ENCODE assay signal across 1 cellular context in the genomic region with DNA sequence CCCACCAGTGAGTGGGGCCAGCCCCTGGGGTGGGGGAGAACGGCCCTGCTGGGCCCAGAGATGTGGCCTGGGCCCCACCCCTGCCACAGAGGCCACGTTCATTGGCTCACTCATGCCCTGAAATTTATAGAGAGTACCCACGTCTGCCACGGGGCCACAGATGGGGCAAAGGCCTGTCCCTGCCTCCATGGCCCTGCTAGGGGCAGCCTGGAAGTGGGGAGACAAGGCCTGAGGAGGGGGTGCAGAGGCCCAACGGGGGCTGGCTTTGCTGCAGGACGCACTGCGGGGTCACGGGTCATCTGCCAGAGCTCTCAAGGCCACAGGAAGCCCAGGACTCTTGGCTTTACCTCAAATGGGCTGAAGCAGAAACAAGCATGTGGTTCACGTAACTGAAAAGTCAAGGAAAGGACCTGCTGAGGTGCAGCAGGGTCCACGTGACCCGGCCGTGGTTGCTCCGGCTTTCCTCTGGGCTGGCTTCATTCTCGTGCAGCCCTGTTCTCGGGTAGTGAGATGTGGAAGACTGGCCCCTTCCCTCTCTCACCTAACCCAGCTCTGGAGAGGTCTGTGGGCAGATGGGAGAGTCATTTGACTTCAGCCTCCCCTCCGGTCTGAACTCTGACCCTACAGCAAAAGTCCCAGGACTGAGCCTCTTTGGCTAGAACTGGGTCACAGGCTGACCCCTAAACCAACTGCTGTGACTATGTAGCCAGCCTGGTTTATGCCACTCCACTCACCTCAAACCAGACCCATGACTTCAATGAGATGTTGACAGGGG.
TF ChIP-seq lines count a peak whose summit lies in the region.

No MANE protein-coding gene starts in this region.

TF ChIP-seq in HepG2, 621 proteins besides CTCF, POLR2A, EP300 and RAD21 (continued from another document and continues in another):
- TF ChIP-seq, protein P1, sequence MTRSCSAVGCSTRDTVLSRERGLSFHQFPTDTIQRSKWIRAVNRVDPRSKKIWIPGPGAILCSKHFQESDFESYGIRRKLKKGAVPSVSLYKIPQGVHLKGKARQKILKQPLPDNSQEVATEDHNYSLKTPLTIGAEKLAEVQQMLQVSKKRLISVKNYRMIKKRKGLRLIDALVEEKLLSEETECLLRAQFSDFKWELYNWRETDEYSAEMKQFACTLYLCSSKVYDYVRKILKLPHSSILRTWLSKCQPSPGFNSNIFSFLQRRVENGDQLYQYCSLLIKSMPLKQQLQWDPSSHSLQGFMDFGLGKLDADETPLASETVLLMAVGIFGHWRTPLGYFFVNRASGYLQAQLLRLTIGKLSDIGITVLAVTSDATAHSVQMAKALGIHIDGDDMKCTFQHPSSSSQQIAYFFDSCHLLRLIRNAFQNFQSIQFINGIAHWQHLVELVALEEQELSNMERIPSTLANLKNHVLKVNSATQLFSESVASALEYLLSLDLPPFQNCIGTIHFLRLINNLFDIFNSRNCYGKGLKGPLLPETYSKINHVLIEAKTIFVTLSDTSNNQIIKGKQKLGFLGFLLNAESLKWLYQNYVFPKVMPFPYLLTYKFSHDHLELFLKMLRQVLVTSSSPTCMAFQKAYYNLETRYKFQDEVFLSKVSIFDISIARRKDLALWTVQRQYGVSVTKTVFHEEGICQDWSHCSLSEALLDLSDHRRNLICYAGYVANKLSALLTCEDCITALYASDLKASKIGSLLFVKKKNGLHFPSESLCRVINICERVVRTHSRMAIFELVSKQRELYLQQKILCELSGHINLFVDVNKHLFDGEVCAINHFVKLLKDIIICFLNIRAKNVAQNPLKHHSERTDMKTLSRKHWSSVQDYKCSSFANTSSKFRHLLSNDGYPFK (CRISPR knock-in tag; IDR thresholded peaks at IDR 0.05; ENCODE audit: borderline replicate concordance), result peak; percentile 30
- TF ChIP-seq, protein P2, sequence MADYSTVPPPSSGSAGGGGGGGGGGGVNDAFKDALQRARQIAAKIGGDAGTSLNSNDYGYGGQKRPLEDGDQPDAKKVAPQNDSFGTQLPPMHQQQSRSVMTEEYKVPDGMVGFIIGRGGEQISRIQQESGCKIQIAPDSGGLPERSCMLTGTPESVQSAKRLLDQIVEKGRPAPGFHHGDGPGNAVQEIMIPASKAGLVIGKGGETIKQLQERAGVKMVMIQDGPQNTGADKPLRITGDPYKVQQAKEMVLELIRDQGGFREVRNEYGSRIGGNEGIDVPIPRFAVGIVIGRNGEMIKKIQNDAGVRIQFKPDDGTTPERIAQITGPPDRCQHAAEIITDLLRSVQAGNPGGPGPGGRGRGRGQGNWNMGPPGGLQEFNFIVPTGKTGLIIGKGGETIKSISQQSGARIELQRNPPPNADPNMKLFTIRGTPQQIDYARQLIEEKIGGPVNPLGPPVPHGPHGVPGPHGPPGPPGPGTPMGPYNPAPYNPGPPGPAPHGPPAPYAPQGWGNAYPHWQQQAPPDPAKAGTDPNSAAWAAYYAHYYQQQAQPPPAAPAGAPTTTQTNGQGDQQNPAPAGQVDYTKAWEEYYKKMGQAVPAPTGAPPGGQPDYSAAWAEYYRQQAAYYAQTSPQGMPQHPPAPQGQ (CRISPR knock-in tag; IDR thresholded peaks at IDR 0.05; ENCODE audit: borderline replicate concordance), result no peak
- TF ChIP-seq NPAS2 (CRISPR knock-in tag; IDR thresholded peaks at IDR 0.05; ENCODE audit: borderline replicate concordance) (no peak), RXRA (CRISPR knock-in tag; IDR thresholded peaks at IDR 0.05) (0 out of 2 replicates have a peak, but pooled peaks have one; percentile 13), CBX1 (IDR thresholded peaks at IDR 0.05; ENCODE audit: low read depth) (no peak), SOX13 (IDR thresholded peaks at IDR 0.05) (no peak), SOX13 (CRISPR knock-in tag; conservative IDR thresholded peaks at IDR 0.05 in 1 of 2, IDR thresholded peaks at IDR 0.05 in 1 of 2) (no peak; a peak in 1 of 4 replicates), HDAC1 (CRISPR knock-in tag; IDR thresholded peaks at IDR 0.05) (peak; percentile 82), CCDC6 (CRISPR knock-in tag; IDR thresholded peaks at IDR 0.05) (peak; percentile 87; the same call in 1 of the 2 replicates), ZNF589 (CRISPR knock-in tag; conservative IDR thresholded peaks at IDR 0.05) (no peak), ZFP36L1 (CRISPR knock-in tag; IDR thresholded peaks at IDR 0.05) (peak; percentile 45; the same call in 1 of the 2 replicates), ETV5 (CRISPR knock-in tag; IDR thresholded peaks at IDR 0.05; ENCODE audit: borderline replicate concordance) (peak; percentile 46; the same call in 1 of the 2 replicates), GFI1 (CRISPR knock-in tag; IDR thresholded peaks at IDR 0.05; ENCODE audit: borderline replicate concordance) (no peak), ZNF510 (CRISPR knock-in tag; IDR thresholded peaks at IDR 0.05; ENCODE audit: low read depth) (no peak), WIZ (CRISPR knock-in tag; IDR thresholded peaks at IDR 0.05) (no peak; the same call in 1 of the 2 replicates), ZNF652 (CRISPR knock-in tag; IDR thresholded peaks at IDR 0.05; ENCODE audit: borderline replicate concordance, low read depth) (no peak), HNRNPLL (IDR thresholded peaks at IDR 0.05; ENCODE audit: low read depth, low read length, poor library complexity, severe bottlenecking) (no peak), ZNF598 (CRISPR knock-in tag; IDR thresholded peaks at IDR 0.05; ENCODE audit: borderline replicate concordance) (0 out of 2 replicates have a peak, but pooled peaks have one; percentile 34), CAMTA2 (CRISPR knock-in tag; IDR thresholded peaks at IDR 0.05; ENCODE audit: borderline replicate concordance) (peak; percentile 91), CEBPB (IDR thresholded peaks at IDR 0.05; ENCODE audit: borderline replicate concordance, low read depth, low read length) (no peak)
- TF ChIP-seq, protein P3, sequence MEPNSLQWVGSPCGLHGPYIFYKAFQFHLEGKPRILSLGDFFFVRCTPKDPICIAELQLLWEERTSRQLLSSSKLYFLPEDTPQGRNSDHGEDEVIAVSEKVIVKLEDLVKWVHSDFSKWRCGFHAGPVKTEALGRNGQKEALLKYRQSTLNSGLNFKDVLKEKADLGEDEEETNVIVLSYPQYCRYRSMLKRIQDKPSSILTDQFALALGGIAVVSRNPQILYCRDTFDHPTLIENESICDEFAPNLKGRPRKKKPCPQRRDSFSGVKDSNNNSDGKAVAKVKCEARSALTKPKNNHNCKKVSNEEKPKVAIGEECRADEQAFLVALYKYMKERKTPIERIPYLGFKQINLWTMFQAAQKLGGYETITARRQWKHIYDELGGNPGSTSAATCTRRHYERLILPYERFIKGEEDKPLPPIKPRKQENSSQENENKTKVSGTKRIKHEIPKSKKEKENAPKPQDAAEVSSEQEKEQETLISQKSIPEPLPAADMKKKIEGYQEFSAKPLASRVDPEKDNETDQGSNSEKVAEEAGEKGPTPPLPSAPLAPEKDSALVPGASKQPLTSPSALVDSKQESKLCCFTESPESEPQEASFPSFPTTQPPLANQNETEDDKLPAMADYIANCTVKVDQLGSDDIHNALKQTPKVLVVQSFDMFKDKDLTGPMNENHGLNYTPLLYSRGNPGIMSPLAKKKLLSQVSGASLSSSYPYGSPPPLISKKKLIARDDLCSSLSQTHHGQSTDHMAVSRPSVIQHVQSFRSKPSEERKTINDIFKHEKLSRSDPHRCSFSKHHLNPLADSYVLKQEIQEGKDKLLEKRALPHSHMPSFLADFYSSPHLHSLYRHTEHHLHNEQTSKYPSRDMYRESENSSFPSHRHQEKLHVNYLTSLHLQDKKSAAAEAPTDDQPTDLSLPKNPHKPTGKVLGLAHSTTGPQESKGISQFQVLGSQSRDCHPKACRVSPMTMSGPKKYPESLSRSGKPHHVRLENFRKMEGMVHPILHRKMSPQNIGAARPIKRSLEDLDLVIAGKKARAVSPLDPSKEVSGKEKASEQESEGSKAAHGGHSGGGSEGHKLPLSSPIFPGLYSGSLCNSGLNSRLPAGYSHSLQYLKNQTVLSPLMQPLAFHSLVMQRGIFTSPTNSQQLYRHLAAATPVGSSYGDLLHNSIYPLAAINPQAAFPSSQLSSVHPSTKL (CRISPR knock-in tag; IDR thresholded peaks at IDR 0.05), result peak; percentile 34; the same call in 1 of the 2 replicates
- TF ChIP-seq, protein P4, sequence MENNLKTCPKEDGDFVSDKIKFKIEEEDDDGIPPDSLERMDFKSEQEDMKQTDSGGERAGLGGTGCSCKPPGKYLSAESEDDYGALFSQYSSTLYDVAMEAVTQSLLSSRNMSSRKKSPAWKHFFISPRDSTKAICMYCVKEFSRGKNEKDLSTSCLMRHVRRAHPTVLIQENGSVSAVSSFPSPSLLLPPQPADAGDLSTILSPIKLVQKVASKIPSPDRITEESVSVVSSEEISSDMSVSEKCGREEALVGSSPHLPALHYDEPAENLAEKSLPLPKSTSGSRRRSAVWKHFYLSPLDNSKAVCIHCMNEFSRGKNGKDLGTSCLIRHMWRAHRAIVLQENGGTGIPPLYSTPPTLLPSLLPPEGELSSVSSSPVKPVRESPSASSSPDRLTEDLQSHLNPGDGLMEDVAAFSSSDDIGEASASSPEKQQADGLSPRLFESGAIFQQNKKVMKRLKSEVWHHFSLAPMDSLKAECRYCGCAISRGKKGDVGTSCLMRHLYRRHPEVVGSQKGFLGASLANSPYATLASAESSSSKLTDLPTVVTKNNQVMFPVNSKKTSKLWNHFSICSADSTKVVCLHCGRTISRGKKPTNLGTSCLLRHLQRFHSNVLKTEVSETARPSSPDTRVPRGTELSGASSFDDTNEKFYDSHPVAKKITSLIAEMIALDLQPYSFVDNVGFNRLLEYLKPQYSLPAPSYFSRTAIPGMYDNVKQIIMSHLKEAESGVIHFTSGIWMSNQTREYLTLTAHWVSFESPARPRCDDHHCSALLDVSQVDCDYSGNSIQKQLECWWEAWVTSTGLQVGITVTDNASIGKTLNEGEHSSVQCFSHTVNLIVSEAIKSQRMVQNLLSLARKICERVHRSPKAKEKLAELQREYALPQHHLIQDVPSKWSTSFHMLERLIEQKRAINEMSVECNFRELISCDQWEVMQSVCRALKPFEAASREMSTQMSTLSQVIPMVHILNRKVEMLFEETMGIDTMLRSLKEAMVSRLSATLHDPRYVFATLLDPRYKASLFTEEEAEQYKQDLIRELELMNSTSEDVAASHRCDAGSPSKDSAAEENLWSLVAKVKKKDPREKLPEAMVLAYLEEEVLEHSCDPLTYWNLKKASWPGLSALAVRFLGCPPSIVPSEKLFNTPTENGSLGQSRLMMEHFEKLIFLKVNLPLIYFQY (CRISPR knock-in tag; IDR thresholded peaks at IDR 0.05; ENCODE audit: borderline replicate concordance), result peak; percentile 7
- TF ChIP-seq, protein P5, sequence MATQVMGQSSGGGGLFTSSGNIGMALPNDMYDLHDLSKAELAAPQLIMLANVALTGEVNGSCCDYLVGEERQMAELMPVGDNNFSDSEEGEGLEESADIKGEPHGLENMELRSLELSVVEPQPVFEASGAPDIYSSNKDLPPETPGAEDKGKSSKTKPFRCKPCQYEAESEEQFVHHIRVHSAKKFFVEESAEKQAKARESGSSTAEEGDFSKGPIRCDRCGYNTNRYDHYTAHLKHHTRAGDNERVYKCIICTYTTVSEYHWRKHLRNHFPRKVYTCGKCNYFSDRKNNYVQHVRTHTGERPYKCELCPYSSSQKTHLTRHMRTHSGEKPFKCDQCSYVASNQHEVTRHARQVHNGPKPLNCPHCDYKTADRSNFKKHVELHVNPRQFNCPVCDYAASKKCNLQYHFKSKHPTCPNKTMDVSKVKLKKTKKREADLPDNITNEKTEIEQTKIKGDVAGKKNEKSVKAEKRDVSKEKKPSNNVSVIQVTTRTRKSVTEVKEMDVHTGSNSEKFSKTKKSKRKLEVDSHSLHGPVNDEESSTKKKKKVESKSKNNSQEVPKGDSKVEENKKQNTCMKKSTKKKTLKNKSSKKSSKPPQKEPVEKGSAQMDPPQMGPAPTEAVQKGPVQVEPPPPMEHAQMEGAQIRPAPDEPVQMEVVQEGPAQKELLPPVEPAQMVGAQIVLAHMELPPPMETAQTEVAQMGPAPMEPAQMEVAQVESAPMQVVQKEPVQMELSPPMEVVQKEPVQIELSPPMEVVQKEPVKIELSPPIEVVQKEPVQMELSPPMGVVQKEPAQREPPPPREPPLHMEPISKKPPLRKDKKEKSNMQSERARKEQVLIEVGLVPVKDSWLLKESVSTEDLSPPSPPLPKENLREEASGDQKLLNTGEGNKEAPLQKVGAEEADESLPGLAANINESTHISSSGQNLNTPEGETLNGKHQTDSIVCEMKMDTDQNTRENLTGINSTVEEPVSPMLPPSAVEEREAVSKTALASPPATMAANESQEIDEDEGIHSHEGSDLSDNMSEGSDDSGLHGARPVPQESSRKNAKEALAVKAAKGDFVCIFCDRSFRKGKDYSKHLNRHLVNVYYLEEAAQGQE (IDR thresholded peaks at IDR 0.05; ENCODE audit: borderline replicate concordance in 1 of 2, low read depth in 1 of 2, low read length in 2 of 2), result no peak
- TF ChIP-seq, protein P6, sequence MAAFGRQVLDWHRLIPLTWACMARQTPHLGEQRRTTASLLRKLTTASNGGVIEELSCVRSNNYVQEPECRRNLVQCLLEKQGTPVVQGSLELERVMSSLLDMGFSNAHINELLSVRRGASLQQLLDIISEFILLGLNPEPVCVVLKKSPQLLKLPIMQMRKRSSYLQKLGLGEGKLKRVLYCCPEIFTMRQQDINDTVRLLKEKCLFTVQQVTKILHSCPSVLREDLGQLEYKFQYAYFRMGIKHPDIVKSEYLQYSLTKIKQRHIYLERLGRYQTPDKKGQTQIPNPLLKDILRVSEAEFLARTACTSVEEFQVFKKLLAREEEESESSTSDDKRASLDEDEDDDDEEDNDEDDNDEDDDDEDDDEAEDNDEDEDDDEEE (CRISPR knock-in tag; IDR thresholded peaks at IDR 0.05), result peak; percentile 91
- TF ChIP-seq, protein P7, sequence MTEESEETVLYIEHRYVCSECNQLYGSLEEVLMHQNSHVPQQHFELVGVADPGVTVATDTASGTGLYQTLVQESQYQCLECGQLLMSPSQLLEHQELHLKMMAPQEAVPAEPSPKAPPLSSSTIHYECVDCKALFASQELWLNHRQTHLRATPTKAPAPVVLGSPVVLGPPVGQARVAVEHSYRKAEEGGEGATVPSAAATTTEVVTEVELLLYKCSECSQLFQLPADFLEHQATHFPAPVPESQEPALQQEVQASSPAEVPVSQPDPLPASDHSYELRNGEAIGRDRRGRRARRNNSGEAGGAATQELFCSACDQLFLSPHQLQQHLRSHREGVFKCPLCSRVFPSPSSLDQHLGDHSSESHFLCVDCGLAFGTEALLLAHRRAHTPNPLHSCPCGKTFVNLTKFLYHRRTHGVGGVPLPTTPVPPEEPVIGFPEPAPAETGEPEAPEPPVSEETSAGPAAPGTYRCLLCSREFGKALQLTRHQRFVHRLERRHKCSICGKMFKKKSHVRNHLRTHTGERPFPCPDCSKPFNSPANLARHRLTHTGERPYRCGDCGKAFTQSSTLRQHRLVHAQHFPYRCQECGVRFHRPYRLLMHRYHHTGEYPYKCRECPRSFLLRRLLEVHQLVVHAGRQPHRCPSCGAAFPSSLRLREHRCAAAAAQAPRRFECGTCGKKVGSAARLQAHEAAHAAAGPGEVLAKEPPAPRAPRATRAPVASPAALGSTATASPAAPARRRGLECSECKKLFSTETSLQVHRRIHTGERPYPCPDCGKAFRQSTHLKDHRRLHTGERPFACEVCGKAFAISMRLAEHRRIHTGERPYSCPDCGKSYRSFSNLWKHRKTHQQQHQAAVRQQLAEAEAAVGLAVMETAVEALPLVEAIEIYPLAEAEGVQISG (CRISPR knock-in tag; IDR thresholded peaks at IDR 0.05), result no peak
- TF ChIP-seq, protein P8, sequence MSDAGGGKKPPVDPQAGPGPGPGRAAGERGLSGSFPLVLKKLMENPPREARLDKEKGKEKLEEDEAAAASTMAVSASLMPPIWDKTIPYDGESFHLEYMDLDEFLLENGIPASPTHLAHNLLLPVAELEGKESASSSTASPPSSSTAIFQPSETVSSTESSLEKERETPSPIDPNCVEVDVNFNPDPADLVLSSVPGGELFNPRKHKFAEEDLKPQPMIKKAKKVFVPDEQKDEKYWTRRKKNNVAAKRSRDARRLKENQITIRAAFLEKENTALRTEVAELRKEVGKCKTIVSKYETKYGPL (CRISPR knock-in tag; IDR thresholded peaks at IDR 0.05), result no peak
